Comparison of ENCODE assay signal across 9 cellular contexts in genomic region chr3:27415202-27415601, GRCh38. TPM values are rescaled to one million over a fixed set of nuclear protein-coding genes. Genes with fewer than 3 reads are reported as not detected.
"Had no signal": no experiment of that assay in that cellular context is flagged by ENCODE, and none has a peak within 500 bp of the region (broad histone marks: within the 10 kb centered on the region; RNA-seq: fewer than 3 reads in every experiment).

No MANE protein-coding gene starts in this region.

- H3K4me2 ChIP-seq: KMS-11 had no signal

- FAIRE-seq: H1, HepG2 had no signal

- H3K27ac ChIP-seq: GM23248, HL-60, KMS-11 had no signal

- ATAC-seq: HCT116, HepG2 had no signal

- H3K27me3 Mint-ChIP-seq: IgD-negative memory B cell had no signal

- H2AFZ ChIP-seq: GM23248 had no signal

- H3K4me3 Mint-ChIP-seq: H9, IgD-negative memory B cell had no signal

- DNase-seq: GM23248, H9, KBM-7 had no signal

- H3K9me3 Mint-ChIP-seq: H9, IgD-negative memory B cell had no signal

- H3K4me3 ChIP-seq: GM23248 had no signal

- H3K9ac ChIP-seq: GM23248, KMS-11 had no signal

RNA-seq across cellular contexts. Expression of gene NEK10, which starts 46.0 kb away (rescaled TPM):
- polyA plus RNA-seq: IgD-negative memory B cell had no signal
